In the genomic region with DNA sequence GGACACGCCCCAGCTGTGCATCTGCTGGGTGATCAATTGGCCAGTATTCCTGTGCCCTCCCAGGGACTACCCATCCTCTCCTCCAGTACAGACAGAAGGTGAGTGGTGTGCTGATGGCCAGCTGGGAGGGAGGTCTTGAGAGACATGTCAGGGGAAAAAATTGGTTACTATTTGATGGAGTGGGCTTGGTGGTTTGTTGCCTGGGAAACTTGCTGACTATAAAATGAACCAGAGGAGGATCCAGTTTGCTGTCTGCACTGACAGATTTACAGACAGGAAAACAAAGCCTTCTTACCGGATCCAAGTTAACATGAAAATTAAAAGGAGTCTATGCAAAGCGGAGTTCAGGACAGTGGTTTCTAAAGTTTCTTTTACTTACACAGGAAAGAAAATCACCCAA, we compare ENCODE assay signal across 26 cellular contexts. TPM values are rescaled to one million over a fixed set of nuclear protein-coding genes. Genes with fewer than 3 reads are reported as not detected.
DNase-seq lines count a peak whose midpoint lies in the region; ATAC-seq and TF ChIP-seq lines count a peak whose summit lies in the region.
"Had no signal": no experiment of that assay in that cellular context is flagged by ENCODE, and none has a peak within 500 bp of the region (broad histone marks: within the 10 kb centered on the region; RNA-seq: fewer than 3 reads in every experiment).

No MANE protein-coding gene starts in this region.

- H3K9me3 Mint-ChIP-seq in H9: no peaks in the 10 kb centered on the region
- peaks cover 34% of the 10 kb centered on the region for H3K9me3 Mint-ChIP-seq in glutamatergic neuron (ENCODE audit: unreplicated experiment)
- no peaks in the 10 kb centered on the region for H3K9me3 Mint-ChIP-seq in natural killer cell
- H3K9me3 Mint-ChIP-seq: CD8-positive, alpha-beta memory T cell had no signal

- H3K4me1 Mint-ChIP-seq in H9 (peaks cover 46 to 59% of the 10 kb centered on the region in 2 experiments), glutamatergic neuron (ENCODE audit: low read depth, unreplicated experiment) (peaks cover 87% of the 10 kb centered on the region), natural killer cell (no peaks in the 10 kb centered on the region)
- H3K4me1 Mint-ChIP-seq: CD8-positive, alpha-beta memory T cell had no signal

- no peak overlapping the region for H3K4ac ChIP-seq in H9 (ENCODE audit: low read depth, low read length)

- H3K9ac ChIP-seq in H9 (ENCODE audit: extremely low read depth, insufficient read length, low read length): no peak overlapping the region

- H3K27me3 Mint-ChIP-seq in H9 (ENCODE audit: low read depth) (no peaks in the 10 kb centered on the region), glutamatergic neuron (ENCODE audit: unreplicated experiment) (peaks cover 20% of the 10 kb centered on the region), natural killer cell (ENCODE audit: low read depth in 2 of 2) (peaks cover 16 to 25% of the 10 kb centered on the region in 2 donors)

- no peak overlapping the region for H2BK20ac ChIP-seq in H9 (ENCODE audit: low read depth, low read length, poor library complexity, severe bottlenecking)

- H3K18ac ChIP-seq in H9 (ENCODE audit: insufficient read length, low read depth, low read length): no peak overlapping the region

- H3K23me2 ChIP-seq in H9 (ENCODE audit: insufficient read length, low read depth, low read length, poor library complexity, severe bottlenecking): no peaks in the 10 kb centered on the region

- H3K4me1 ChIP-seq in H9 (ENCODE audit: insufficient read depth, low read length) (peaks cover 5% of the 10 kb centered on the region; the same call in 1 of the 2 replicates), osteoblast (ENCODE audit: insufficient read depth, low read length) (peaks cover 45% of the 10 kb centered on the region)

- POLR2A ChIA-PET in GM10248 (lab: Yijun Ruan, JAX): no interaction called here

- H2BK15ac ChIP-seq in H9 (ENCODE audit: low read depth, low read length): no peak overlapping the region

- no peak overlapping the region for H2AFZ ChIP-seq in H9 (ENCODE audit: low read length)
- no peak overlapping the region for H2AFZ ChIP-seq in osteoblast (ENCODE audit: low read length)

- H3K79me2 ChIP-seq in H9 (ENCODE audit: insufficient read depth, low read length) (no peaks in the 10 kb centered on the region), osteoblast (ENCODE audit: insufficient read depth, low read length) (peaks cover 91% of the 10 kb centered on the region)

- H3K9me3 ChIP-seq in H9 (ENCODE audit: control insufficient read depth, low read depth, low read length): no peaks in the 10 kb centered on the region
- H3K9me3 ChIP-seq in osteoblast (ENCODE audit: low read depth, low read length): no peaks in the 10 kb centered on the region

- peaks cover 2% of the 10 kb centered on the region for H3K79me1 ChIP-seq in H9 (ENCODE audit: insufficient read depth, low read depth, low read length, poor library complexity, severe bottlenecking)

- CTCF ChIA-PET in GM10248 (lab: Yijun Ruan, JAX): no interaction called here

- no peaks in the 10 kb centered on the region for H3K27me3 ChIP-seq in H9 (ENCODE audit: insufficient read depth, low read length)
- no peaks in the 10 kb centered on the region for H3K27me3 ChIP-seq in osteoblast (ENCODE audit: insufficient read depth, low read length)

- no peak overlapping the region for H3T11ph ChIP-seq in H9 (ENCODE audit: low read length)

- H3K36me3 ChIP-seq in osteoblast (ENCODE audit: insufficient read depth, low read length): peaks cover 43% of the 10 kb centered on the region

- no peak overlapping the region for H3K23ac ChIP-seq in H9 (ENCODE audit: insufficient read length, low read depth, low read length)

- TF ChIP-seq POLR2A in erythroblast (IDR thresholded peaks at IDR 0.05; ENCODE audit: low read length): no peak

- DNase-seq in H9 (no peak), NCI-H69 (lab: John Stamatoyannopoulos, UW) (peak; percentile 53), glutamatergic neuron (no peak), osteoblast (ENCODE audit: insufficient read length, low spot score, missing footprints) (no peak), NCI-H1092 (lab: John Stamatoyannopoulos, UW) (no peak), GM10248 (ENCODE audit: extremely low spot score) (no peak), natural killer cell (no peak), erythroblast (lab: John Stamatoyannopoulos, UW) (no peak)
- DNase-seq: AML-193; C1 segment of cervical spinal cord; Calu3; CD8-positive, alpha-beta memory T cell; DMS53; GDM1; KBM-7; MM.1S; NCI-H1048; NCI-H1436; NCI-H187 treated with DMSO at 0.1 percent for 48 hours; NCI-H2107; NCI-H748 treated with DMSO at 0.1 percent for 48 hours; SHP77 treated with DMSO at 0.1 percent for 48 hours had no signal

- H3K27ac Mint-ChIP-seq in H9 (peak overlapping the region in 2 of 3 experiments; percentile 37 to 53; a peak in 1 of 7 replicates), glutamatergic neuron (ENCODE audit: unreplicated experiment) (peak overlapping the region; percentile 63), natural killer cell (no peak overlapping the region)

- H3K4me3 ChIP-seq in osteoblast (ENCODE audit: insufficient read depth, low read length): no peak overlapping the region

- no peak for TF ChIP-seq CTCF in H9 (conservative IDR thresholded peaks at IDR 0.05)
- TF ChIP-seq CTCF in glutamatergic neuron (IDR thresholded peaks at IDR 0.05; ENCODE audit: partially characterized antibody, unreplicated experiment): no peak
- TF ChIP-seq CTCF in osteoblast (IDR thresholded peaks at IDR 0.05; ENCODE audit: extremely low read depth, low read depth, low read length): no peak
- TF ChIP-seq CTCF in GM10248 (IDR thresholded peaks at IDR 0.05; ENCODE audit: control extremely low read depth, extremely low read depth, low read depth, missing control alignments): no peak
- TF ChIP-seq CTCF in natural killer cell (IDR thresholded peaks at IDR 0.05): no peak

- no peak overlapping the region for H2BK120ac ChIP-seq in H9 (ENCODE audit: low read depth, low read length, poor library complexity, severe bottlenecking)

- H2BK5ac ChIP-seq in H9 (ENCODE audit: insufficient read length, low read length): no peak overlapping the region

- H2BK12ac ChIP-seq in H9 (ENCODE audit: insufficient read length, low read depth, low read length): no peak overlapping the region

- H4K20me1 ChIP-seq in H9 (ENCODE audit: control insufficient read depth, insufficient read depth, insufficient read length): no peaks in the 10 kb centered on the region
- H4K20me1 ChIP-seq in osteoblast (ENCODE audit: insufficient read depth, low read length): no peaks in the 10 kb centered on the region

- no peak overlapping the region for H4K91ac ChIP-seq in H9 (ENCODE audit: insufficient read length, low read depth, low read length)

- no peak overlapping the region for H3K56ac ChIP-seq in H9 (ENCODE audit: insufficient read length, low read depth, low read length)

- no peak overlapping the region for H4K5ac ChIP-seq in H9 (ENCODE audit: insufficient read length, low read depth, low read length)

- H3K4me3 Mint-ChIP-seq in H9 (no peak overlapping the region), glutamatergic neuron (ENCODE audit: unreplicated experiment) (peak overlapping the region; percentile 58), natural killer cell (no peak overlapping the region)
- H3K4me3 Mint-ChIP-seq: CD8-positive, alpha-beta memory T cell had no signal

- no peak overlapping the region for H4K8ac ChIP-seq in H9 (replicated peaks; ENCODE audit: insufficient read length, low read depth, low read length)

- WGBS in H9 (ENCODE audit: extremely low coverage, insufficient read length, low lambda C conversion rate): no CpG with 5 or more reads among the region's 3 CpGs

- no peak overlapping the region for H3K14ac ChIP-seq in H9 (ENCODE audit: insufficient read depth, low read length)

- no peak for ATAC-seq in natural killer cell
- ATAC-seq: HepG2 had no signal

- H3K4me2 ChIP-seq in H9 (ENCODE audit: insufficient read depth, insufficient read length, low read length) (no peak overlapping the region), osteoblast (ENCODE audit: insufficient read depth, low read length) (no peak overlapping the region)

- H3K36me3 Mint-ChIP-seq in H9 (ENCODE audit: insufficient read depth in 1 of 3, low read depth in 3 of 3): peaks cover 1 to 17% (median 7%) of the 10 kb centered on the region in 3 experiments; a peak in 5 of 7 replicates
- no peaks in the 10 kb centered on the region for H3K36me3 Mint-ChIP-seq in glutamatergic neuron (ENCODE audit: unreplicated experiment)
- H3K36me3 Mint-ChIP-seq in natural killer cell: no peaks in the 10 kb centered on the region
- H3K36me3 Mint-ChIP-seq: CD8-positive, alpha-beta memory T cell had no signal

- no peak overlapping the region for H2AK5ac ChIP-seq in H9 (ENCODE audit: insufficient read length, low read length)

- H3K27ac ChIP-seq in H9 (ENCODE audit: insufficient read length, low read depth, low read length) (no peak overlapping the region), osteoblast (ENCODE audit: low read depth, low read length) (peak overlapping the region; percentile 34)
- H3K27ac ChIP-seq: HL-60, RWPE1 had no signal

- intact Hi-C loops in natural killer cell (cut with micrococcal nuclease): no loop called here

RNA-seq across cellular contexts. Expression of a gene that starts 40.3 kb away (rescaled TPM):
- total RNA-seq in H9 (2021): 67.1 and 67.5 TPM in 2 replicates
- total RNA-seq in glutamatergic neuron (ENCODE audit: unreplicated experiment): 2,530 TPM
- 123 and 164 TPM in 2 replicates for total RNA-seq in osteoblast
- total RNA-seq in natural killer cell: under 1 TPM in 2 of 3 donors, not detected in 1; 0.07 to 0.31 TPM
- total RNA-seq: HT-29 had no signal

Comparison
In these comparisons a context has a peak if more than half of its experiments do, and no peak if none do; other contexts are left out.
1. H3K27ac Mint-ChIP-seq: peak in H9 (2 of 3) and glutamatergic neuron (single experiment); none in natural killer cell (0 of 2).
2. RNA of a gene that starts 40.3 kb away (total RNA-seq): 2,530 TPM in glutamatergic neuron (single experiment), 123 to 164 TPM in osteoblast and 67.1 to 67.5 TPM in H9; 0.07 to 0.31 TPM in natural killer cell; every median in the first group is over 10 times any median in the second.